ENCODE assay signal across 11 cellular contexts in genomic region chr12:64450057-64450640, GRCh38. TPM values are rescaled to one million over a fixed set of nuclear protein-coding genes. Genes with fewer than 3 reads are reported as not detected.
DNase-seq lines count a peak whose midpoint lies in the region; ATAC-seq, FAIRE-seq and TF ChIP-seq lines count a peak whose summit lies in the region.
"Had no signal": no experiment of that assay in that cellular context is flagged by ENCODE, and none has a peak within 500 bp of the region (broad histone marks: within the 10 kb centered on the region; RNA-seq: fewer than 3 reads in every experiment).

No MANE protein-coding gene starts in this region.

- no peak overlapping the region for H3K27ac Mint-ChIP-seq in activated CD4-positive, alpha-beta T cell treated with anti-CD3 and anti-CD28 coated beads, Interleukin-2, amount 10 ng/mL, durations not matched to agents 24 days and 14 days
- H3K27ac Mint-ChIP-seq in progenitor cell of endocrine pancreas = no peak overlapping the region

- peak overlapping the region in 1 of 2 experiments; percentile 90; a peak in 2 of 4 replicates for H3K9ac ChIP-seq in K562 (ENCODE audit: insufficient read depth in 1 of 2, low read depth in 2 of 2, low read length in 2 of 2)

- H3K9me1 ChIP-seq in K562 (ENCODE audit: control insufficient read depth, insufficient read depth, low read length) = no peaks in the 10 kb centered on the region

- no peaks in the 10 kb centered on the region for H3K27me3 ChIP-seq in K562 (ENCODE audit: control insufficient read depth in 2 of 2, insufficient read depth in 2 of 2, low read length in 2 of 2)

- no peaks in the 10 kb centered on the region for H4K20me1 ChIP-seq in K562 (replicated peaks; ENCODE audit: control insufficient read depth, insufficient read depth, low read length)

- H3K4me2 ChIP-seq in K562 (ENCODE audit: insufficient read depth, low read length) = peak overlapping the region; percentile 97

- peaks cover 54% of the 10 kb centered on the region for H3K36me3 ChIP-seq in K562 (ENCODE audit: control insufficient read depth, insufficient read depth, low read length)

- POLR2A ChIA-PET in K562 (lab: Yijun Ruan, JAX) = interaction anchor here (0.7 to 2.4 kb wide), 8 partner anchors 8 to 46 kb away, joined by 3 to 10 read pairs (median 4); partner anchors contain the start of gene XPOT

- peaks cover 49% of the 10 kb centered on the region for H3K79me2 ChIP-seq in K562 (ENCODE audit: control insufficient read depth, insufficient read depth, low read length)

- peaks cover 33% of the 10 kb centered on the region for H3K36me3 Mint-ChIP-seq in activated CD4-positive, alpha-beta T cell treated with anti-CD3 and anti-CD28 coated beads, Interleukin-2, amount 10 ng/mL, durations not matched to agents 24 days and 14 days (ENCODE audit: low read depth)
- peaks cover 12% of the 10 kb centered on the region for H3K36me3 Mint-ChIP-seq in progenitor cell of endocrine pancreas (ENCODE audit: insufficient read depth)

- intact Hi-C loops in activated CD4-positive, alpha-beta T cell treated with anti-CD3 and anti-CD28 coated beads, Interleukin-2, amount 10 ng/mL, durations not matched to agents 24 days and 14 days (cut with micrococcal nuclease) = no loop called here
- intact Hi-C loops in K562 (cut with micrococcal nuclease) = loop anchor here (5.0 kb wide), 2 partner anchors 43 to 157 kb away; no protein-coding TSS in a partner anchor

- in situ Hi-C loops in K562 (cut with MboI) = no loop called here

- no peaks in the 10 kb centered on the region for H3K9me3 ChIP-seq in K562 (replicated peaks; ENCODE audit: control insufficient read depth, insufficient read depth, low read depth, low read length)

- H3K27ac ChIP-seq in K562 (ENCODE audit: extremely low read depth, low read depth, low read length) = peak overlapping the region; percentile 98; the same call in 2 of the 3 replicates

- DNase-seq in activated CD4-positive, alpha-beta T cell treated with anti-CD3 and anti-CD28 coated beads, Interleukin-2, amount 10 ng/mL, durations not matched to agents 24 days and 14 days = no peak
- DNase-seq in activated CD4-positive, alpha-beta T cell treated with anti-CD3 and anti-CD28 coated beads, Interleukin-2, amount 50 U/mL, for 48 hours = no peak
- DNase-seq in NB4 (ENCODE audit: low read depth) = no peak
- no peak for DNase-seq in K562 (ENCODE audit: extremely low read depth in 1 of 4, low spot score in 3 of 4)
- no peak for DNase-seq in progenitor cell of endocrine pancreas (ENCODE audit: low spot score, unreplicated experiment)
- DNase-seq in 8988T = no peak
- DNase-seq: H7, NCI-H1105 had no signal

- CTCF ChIA-PET in K562 (lab: Yijun Ruan, JAX; ENCODE audit: low intra/inter-chr PET ratio) = no interaction called here

- TF ChIP-seq CTCF in NB4 (IDR thresholded peaks at IDR 0.05; ENCODE audit: low read depth, low read length) = no peak
- no peak for TF ChIP-seq CTCF in K562 (IDR thresholded peaks at IDR 0.05 in 2 of 3, conservative IDR thresholded peaks at IDR 0.05 in 1 of 3; ENCODE audit: insufficient read depth in 2 of 3, low read depth in 1 of 3, low read length in 3 of 3)
- no peak for TF ChIP-seq CTCF in progenitor cell of endocrine pancreas (IDR thresholded peaks at IDR 0.05; ENCODE audit: unreplicated experiment)

- peak overlapping the region; percentile 98 for H3K4me3 Mint-ChIP-seq in activated CD4-positive, alpha-beta T cell treated with anti-CD3 and anti-CD28 coated beads, Interleukin-2, amount 10 ng/mL, durations not matched to agents 24 days and 14 days
- H3K4me3 Mint-ChIP-seq in progenitor cell of endocrine pancreas (ENCODE audit: low read depth) = peak overlapping the region; percentile 45

- peaks cover 6 to 8% of the 10 kb centered on the region in 2 experiments; a peak in 4 of 5 replicates for H3K4me1 ChIP-seq in K562 (replicated peaks in 1 of 2; ENCODE audit: control insufficient read depth in 2 of 2, insufficient read depth in 2 of 2, low read length in 2 of 2)

- no peak for ATAC-seq in K562
- no peak for ATAC-seq in HG02885 (IDR thresholded peaks at IDR 0.05; ENCODE audit: poor library complexity, unreplicated experiment)
- no peak for ATAC-seq in GM21717 (IDR thresholded peaks at IDR 0.05; ENCODE audit: unreplicated experiment)

- TF ChIP-seq POLR2A in NB4 (IDR thresholded peaks at IDR 0.05; ENCODE audit: extremely low read depth, insufficient read length) (no peak), K562 (conservative IDR thresholded peaks at IDR 0.05) (0 out of 2 replicates have a peak, but pooled peaks have one; percentile 55)

- WGBS in K562 (ENCODE audit: insufficient coverage, low coverage, missing lambda C conversion rate) = 20% methylated on average over 2 of the region's 2 CpGs

- H3K4me1 Mint-ChIP-seq in activated CD4-positive, alpha-beta T cell treated with anti-CD3 and anti-CD28 coated beads, Interleukin-2, amount 10 ng/mL, durations not matched to agents 24 days and 14 days = peaks cover 34% of the 10 kb centered on the region
- peaks cover 19% of the 10 kb centered on the region for H3K4me1 Mint-ChIP-seq in progenitor cell of endocrine pancreas (ENCODE audit: low read depth)

- TF ChIP-seq RAD21 in K562 (CRISPR knock-in tag; conservative IDR thresholded peaks at IDR 0.05 in 1 of 2, IDR thresholded peaks at IDR 0.05 in 1 of 2) = no peak

- H3K9me3 Mint-ChIP-seq in activated CD4-positive, alpha-beta T cell treated with anti-CD3 and anti-CD28 coated beads, Interleukin-2, amount 10 ng/mL, durations not matched to agents 24 days and 14 days = no peaks in the 10 kb centered on the region
- no peaks in the 10 kb centered on the region for H3K9me3 Mint-ChIP-seq in progenitor cell of endocrine pancreas (ENCODE audit: low read depth)

- no peak for FAIRE-seq in K562 (lab: Jason Lieb, UNC)

- no peak overlapping the region for H2AFZ ChIP-seq in K562 (ENCODE audit: low read depth, low read length)

- TF ChIP-seq EP300 in K562 (IDR thresholded peaks at IDR 0.05; ENCODE audit: low read length) = no peak

- no peaks in the 10 kb centered on the region for H3K27me3 Mint-ChIP-seq in activated CD4-positive, alpha-beta T cell treated with anti-CD3 and anti-CD28 coated beads, Interleukin-2, amount 10 ng/mL, durations not matched to agents 24 days and 14 days
- no peaks in the 10 kb centered on the region for H3K27me3 Mint-ChIP-seq in progenitor cell of endocrine pancreas

- H3K4me3 ChIP-seq in NB4 (ENCODE audit: low read depth, low read length) (peak overlapping the region; percentile 85), K562 (no peak overlapping the region)

- BruUV-seq in K562 (replicated peaks; lab: Mats Ljungman, UMichigan) = no TSS peak

RNA-seq across cellular contexts. Expression of gene TBK1, which starts 1.8 kb away (rescaled TPM):
- 32.9 and 34.6 TPM in 2 replicates for total RNA-seq in activated CD4-positive, alpha-beta T cell treated with anti-CD3 and anti-CD28 coated beads, Interleukin-2, amount 10 ng/mL, durations not matched to agents 24 days and 14 days
- 22.1 and 91.8 TPM in 2 replicates for total RNA-seq in K562 (2011; cell fraction: chromatin; rRNA removed; ENCODE audit: low replicate concordance)
- total RNA-seq in K562 (2011; cell fraction: nucleolus; rRNA removed) = 8.7 and 16.3 TPM in 2 replicates
- 24.5 and 26.7 TPM in 2 replicates for total RNA-seq in K562 (2011; cell fraction: nucleoplasm; rRNA removed)
- total RNA-seq in K562 (2014; rRNA removed) (19.5 and 23.9 TPM in 2 replicates), K562 (2014; rRNA removed; fragmentation: Illumina TruSeq; extraction: Trizol) (40.1 and 43.9 TPM in 2 replicates), K562 (2015; rRNA removed; fragmentation: Illumina TruSeq; extraction: Trizol) (33.2 and 42.0 TPM in 2 replicates), K562 (2021) (21.5 and 23.7 TPM in 2 replicates), progenitor cell of endocrine pancreas (20.2 and 20.4 TPM in 2 replicates)
- polyA plus RNA-seq in K562 (2011; rRNA removed) (19.7 and 27.8 TPM in 2 replicates), K562 (2014; fragmentation: Illumina TruSeq; extraction: Trizol) (27.8 and 32.3 TPM in 2 replicates), K562 (2014; fragmentation: Nextera tagmentation; extraction: Ambion mirVana) (10 to 100 TPM; 20.4 to 24.9 TPM), K562 (2014; rRNA removed) (29.3 and 33.0 TPM in 2 replicates)
- polyA plus RNA-seq in K562 (2011; cell fraction: cytosol; rRNA removed) = 1.7 and 6.0 TPM in 2 replicates
- 8.5 and 10.8 TPM in 2 replicates for polyA plus RNA-seq in K562 (2011; cell fraction: nucleus; rRNA removed)
- 17.4 and 17.8 TPM in 2 replicates for polyA plus RNA-seq in K562 (2012)
- polyA minus RNA-seq in K562 (2011; rRNA and poly(A)+ RNA removed) = 30.7 and 31.6 TPM in 2 replicates
- polyA minus RNA-seq in K562 (2011; cell fraction: cytosol; rRNA and poly(A)+ RNA removed) = 7.7 and 10.6 TPM in 2 replicates
- polyA minus RNA-seq in K562 (2011; cell fraction: nucleus; rRNA and poly(A)+ RNA removed) = 11.6 and 21.8 TPM in 2 replicates

RNA-seq across cellular contexts. Expression of gene XPOT, which starts 46.0 kb away (rescaled TPM):
- 158 and 163 TPM in 2 replicates for total RNA-seq in activated CD4-positive, alpha-beta T cell treated with anti-CD3 and anti-CD28 coated beads, Interleukin-2, amount 10 ng/mL, durations not matched to agents 24 days and 14 days
- total RNA-seq in K562 (2011; cell fraction: chromatin; rRNA removed; ENCODE audit: low replicate concordance) = 187 and 428 TPM in 2 replicates
- total RNA-seq in K562 (2011; cell fraction: nucleolus; rRNA removed) = 80.2 and 98.4 TPM in 2 replicates
- total RNA-seq in K562 (2011; cell fraction: nucleoplasm; rRNA removed) = 152 and 159 TPM in 2 replicates
- total RNA-seq in K562 (2014; rRNA removed) = 74.7 and 81.5 TPM in 2 replicates
- total RNA-seq in K562 (2014; rRNA removed; fragmentation: Illumina TruSeq; extraction: Trizol) = 123 and 136 TPM in 2 replicates
- 89.5 and 102 TPM in 2 replicates for total RNA-seq in K562 (2015; rRNA removed; fragmentation: Illumina TruSeq; extraction: Trizol)
- total RNA-seq in K562 (2021) = 141 and 144 TPM in 2 replicates
- polyA plus RNA-seq in K562 (2011; rRNA removed) = 192 TPM in 2 replicates
- polyA plus RNA-seq in K562 (2011; cell fraction: cytosol; rRNA removed) = 29.9 and 68.5 TPM in 2 replicates
- 105 and 267 TPM in 2 replicates for polyA plus RNA-seq in K562 (2011; cell fraction: nucleus; rRNA removed)
- 63.2 and 128 TPM in 2 replicates for polyA plus RNA-seq in K562 (2012)
- 120 and 159 TPM in 2 replicates for polyA plus RNA-seq in K562 (2014; fragmentation: Illumina TruSeq; extraction: Trizol)
- 10 to 100 TPM; 26.2 to 35.8 TPM for polyA plus RNA-seq in K562 (2014; fragmentation: Nextera tagmentation; extraction: Ambion mirVana)
- 90.8 and 91.8 TPM in 2 replicates for polyA plus RNA-seq in K562 (2014; rRNA removed)
- 159 and 207 TPM in 2 replicates for polyA minus RNA-seq in K562 (2011; rRNA and poly(A)+ RNA removed)
- polyA minus RNA-seq in K562 (2011; cell fraction: cytosol; rRNA and poly(A)+ RNA removed) = 66.8 and 87.7 TPM in 2 replicates
- 61.0 and 145 TPM in 2 replicates for polyA minus RNA-seq in K562 (2011; cell fraction: nucleus; rRNA and poly(A)+ RNA removed)
- total RNA-seq in progenitor cell of endocrine pancreas = 65.4 and 73.6 TPM in 2 replicates

RNA-seq across cellular contexts. Expression of gene C12orf56, which starts 59.6 kb away (rescaled TPM):
- 0.40 TPM in 1 of 2 replicates, not detected in the other for total RNA-seq in activated CD4-positive, alpha-beta T cell treated with anti-CD3 and anti-CD28 coated beads, Interleukin-2, amount 10 ng/mL, durations not matched to agents 24 days and 14 days
- total RNA-seq in K562 (2011; cell fraction: chromatin; rRNA removed; ENCODE audit: low replicate concordance) = 0.69 and 1.3 TPM in 2 replicates
- total RNA-seq in K562 (2011; cell fraction: nucleolus; rRNA removed) = 0.26 TPM in 1 of 2 replicates, not detected in the other
- total RNA-seq in K562 (2011; cell fraction: nucleoplasm; rRNA removed) = 0.29 TPM in 1 of 2 replicates, not detected in the other
- total RNA-seq in K562 (2014; rRNA removed) = 0.49 and 1.00 TPM in 2 replicates
- 1.2 and 1.4 TPM in 2 replicates for total RNA-seq in K562 (2014; rRNA removed; fragmentation: Illumina TruSeq; extraction: Trizol)
- 1.0 and 1.2 TPM in 2 replicates for total RNA-seq in K562 (2015; rRNA removed; fragmentation: Illumina TruSeq; extraction: Trizol)
- 0.40 and 0.98 TPM in 2 replicates for total RNA-seq in K562 (2021)
- polyA plus RNA-seq in K562 (2011; rRNA removed) = 0.51 and 0.84 TPM in 2 replicates
- 0.27 and 0.57 TPM in 2 replicates for polyA plus RNA-seq in K562 (2011; cell fraction: cytosol; rRNA removed)
- polyA plus RNA-seq in K562 (2011; cell fraction: nucleus; rRNA removed) = 0.14 and 0.55 TPM in 2 replicates
- 1.7 and 4.0 TPM in 2 replicates for polyA plus RNA-seq in K562 (2012)
- 0.96 and 1.2 TPM in 2 replicates for polyA plus RNA-seq in K562 (2014; fragmentation: Illumina TruSeq; extraction: Trizol)
- polyA plus RNA-seq in K562 (2014; fragmentation: Nextera tagmentation; extraction: Ambion mirVana) = 1 to 10 TPM; 3.2 to 4.8 TPM
- polyA plus RNA-seq in K562 (2014; rRNA removed) = 1.7 and 2.6 TPM in 2 replicates
- 0.15 and 0.39 TPM in 2 replicates for polyA minus RNA-seq in K562 (2011; rRNA and poly(A)+ RNA removed)
- polyA minus RNA-seq in K562 (2011; cell fraction: cytosol; rRNA and poly(A)+ RNA removed) = not detected in 2 replicates
- polyA minus RNA-seq in K562 (2011; cell fraction: nucleus; rRNA and poly(A)+ RNA removed) = 0.11 and 0.13 TPM in 2 replicates
- 0.84 and 1.00 TPM in 2 replicates for total RNA-seq in progenitor cell of endocrine pancreas
- polyA plus RNA-seq: neural cell had no signal
